ENCODE assay signal across 2 cellular contexts in the genomic region with DNA sequence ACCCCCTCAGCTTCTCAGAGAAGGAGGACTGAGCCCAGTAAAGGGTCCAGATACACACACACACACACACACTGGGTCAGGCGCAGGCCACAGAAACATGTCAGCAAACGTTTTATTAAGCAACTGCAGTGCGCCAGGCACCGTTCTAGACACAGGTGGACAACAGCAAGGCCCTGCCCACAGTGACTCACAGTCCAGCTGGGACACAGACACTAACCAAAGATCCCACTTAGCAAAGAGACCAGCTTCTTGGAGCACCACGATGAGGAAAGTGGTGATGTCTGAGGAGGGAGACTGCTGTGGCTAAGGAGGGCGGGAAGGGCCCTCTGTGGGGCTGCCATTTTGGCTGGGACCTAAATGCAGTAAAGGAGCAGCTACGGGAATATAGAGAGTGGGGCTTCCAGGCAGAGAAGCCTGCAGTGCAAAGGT.
A peak's percentile ranks its signal among the peaks of the same experiment; 100 is the strongest.
TF ChIP-seq lines count a peak whose summit lies in the region.

No MANE protein-coding gene starts in this region.

TF ChIP-seq in IMR-90, 13 proteins besides CTCF, POLR2A, EP300 and RAD21:
- no peak for TF ChIP-seq FOS (IDR thresholded peaks at IDR 0.05; ENCODE audit: low read depth, low read length)
- TF ChIP-seq MAZ (IDR thresholded peaks at IDR 0.05; ENCODE audit: borderline replicate concordance, low read depth, low read length): no peak
- no peak for TF ChIP-seq SMC3 (IDR thresholded peaks at IDR 0.05; ENCODE audit: low read depth, low read length)
- TF ChIP-seq RFX5 (IDR thresholded peaks at IDR 0.05; ENCODE audit: low read depth, low read length): no peak
- TF ChIP-seq CHD1 (IDR thresholded peaks at IDR 0.05; ENCODE audit: low read depth, low read length): no peak
- TF ChIP-seq BHLHE40 (IDR thresholded peaks at IDR 0.05; ENCODE audit: low read depth, low read length): no peak
- TF ChIP-seq, protein P1, sequence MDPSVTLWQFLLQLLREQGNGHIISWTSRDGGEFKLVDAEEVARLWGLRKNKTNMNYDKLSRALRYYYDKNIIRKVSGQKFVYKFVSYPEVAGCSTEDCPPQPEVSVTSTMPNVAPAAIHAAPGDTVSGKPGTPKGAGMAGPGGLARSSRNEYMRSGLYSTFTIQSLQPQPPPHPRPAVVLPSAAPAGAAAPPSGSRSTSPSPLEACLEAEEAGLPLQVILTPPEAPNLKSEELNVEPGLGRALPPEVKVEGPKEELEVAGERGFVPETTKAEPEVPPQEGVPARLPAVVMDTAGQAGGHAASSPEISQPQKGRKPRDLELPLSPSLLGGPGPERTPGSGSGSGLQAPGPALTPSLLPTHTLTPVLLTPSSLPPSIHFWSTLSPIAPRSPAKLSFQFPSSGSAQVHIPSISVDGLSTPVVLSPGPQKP (IDR thresholded peaks at IDR 0.05; ENCODE audit: borderline replicate concordance, low read depth, low read length): no peak
- no peak for TF ChIP-seq NFE2L2 (IDR thresholded peaks at IDR 0.05; ENCODE audit: low read depth, low read length)
- TF ChIP-seq RCOR1 (IDR thresholded peaks at IDR 0.05; ENCODE audit: insufficient replicate concordance, low read length): no peak
- no peak for TF ChIP-seq MAFK (IDR thresholded peaks at IDR 0.05; ENCODE audit: low read depth, low read length)
- TF ChIP-seq CEBPB (IDR thresholded peaks at IDR 0.05; ENCODE audit: low read depth, low read length): no peak
- TF ChIP-seq MXI1 (IDR thresholded peaks at IDR 0.05; ENCODE audit: borderline replicate concordance, low read depth, low read length): no peak
- TF ChIP-seq, protein P2, sequence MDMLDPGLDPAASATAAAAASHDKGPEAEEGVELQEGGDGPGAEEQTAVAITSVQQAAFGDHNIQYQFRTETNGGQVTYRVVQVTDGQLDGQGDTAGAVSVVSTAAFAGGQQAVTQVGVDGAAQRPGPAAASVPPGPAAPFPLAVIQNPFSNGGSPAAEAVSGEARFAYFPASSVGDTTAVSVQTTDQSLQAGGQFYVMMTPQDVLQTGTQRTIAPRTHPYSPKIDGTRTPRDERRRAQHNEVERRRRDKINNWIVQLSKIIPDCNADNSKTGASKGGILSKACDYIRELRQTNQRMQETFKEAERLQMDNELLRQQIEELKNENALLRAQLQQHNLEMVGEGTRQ (IDR thresholded peaks at IDR 0.05; ENCODE audit: low read depth, low read length): no peak

TF ChIP-seq in HepG2, 621 proteins besides CTCF, POLR2A, EP300 and RAD21:
- TF ChIP-seq, protein P3, sequence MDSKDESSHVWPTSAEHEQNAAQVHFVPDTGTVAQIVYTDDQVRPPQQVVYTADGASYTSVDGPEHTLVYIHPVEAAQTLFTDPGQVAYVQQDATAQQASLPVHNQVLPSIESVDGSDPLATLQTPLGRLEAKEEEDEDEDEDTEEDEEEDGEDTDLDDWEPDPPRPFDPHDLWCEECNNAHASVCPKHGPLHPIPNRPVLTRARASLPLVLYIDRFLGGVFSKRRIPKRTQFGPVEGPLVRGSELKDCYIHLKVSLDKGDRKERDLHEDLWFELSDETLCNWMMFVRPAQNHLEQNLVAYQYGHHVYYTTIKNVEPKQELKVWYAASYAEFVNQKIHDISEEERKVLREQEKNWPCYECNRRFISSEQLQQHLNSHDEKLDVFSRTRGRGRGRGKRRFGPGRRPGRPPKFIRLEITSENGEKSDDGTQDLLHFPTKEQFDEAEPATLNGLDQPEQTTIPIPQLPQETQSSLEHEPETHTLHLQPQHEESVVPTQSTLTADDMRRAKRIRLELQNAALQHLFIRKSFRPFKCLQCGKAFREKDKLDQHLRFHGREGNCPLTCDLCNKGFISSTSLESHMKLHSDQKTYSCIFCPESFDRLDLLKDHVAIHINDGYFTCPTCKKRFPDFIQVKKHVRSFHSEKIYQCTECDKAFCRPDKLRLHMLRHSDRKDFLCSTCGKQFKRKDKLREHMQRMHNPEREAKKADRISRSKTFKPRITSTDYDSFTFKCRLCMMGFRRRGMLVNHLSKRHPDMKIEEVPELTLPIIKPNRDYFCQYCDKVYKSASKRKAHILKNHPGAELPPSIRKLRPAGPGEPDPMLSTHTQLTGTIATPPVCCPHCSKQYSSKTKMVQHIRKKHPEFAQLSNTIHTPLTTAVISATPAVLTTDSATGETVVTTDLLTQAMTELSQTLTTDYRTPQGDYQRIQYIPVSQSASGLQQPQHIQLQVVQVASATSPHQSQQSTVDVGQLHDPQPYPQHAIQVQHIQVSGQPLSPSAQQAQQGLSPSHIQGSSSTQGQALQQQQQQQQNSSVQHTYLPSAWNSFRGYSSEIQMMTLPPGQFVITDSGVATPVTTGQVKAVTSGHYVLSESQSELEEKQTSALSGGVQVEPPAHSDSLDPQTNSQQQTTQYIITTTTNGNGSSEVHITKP (CRISPR knock-in tag; IDR thresholded peaks at IDR 0.05; ENCODE audit: low read depth): no peak
- TF ChIP-seq ZNF768 (CRISPR knock-in tag; IDR thresholded peaks at IDR 0.05) (peak; percentile 69), ARHGAP35 (CRISPR knock-in tag; IDR thresholded peaks at IDR 0.05; ENCODE audit: borderline replicate concordance) (no peak), NFIC (IDR thresholded peaks at IDR 0.05; ENCODE audit: low read length) (no peak), ZNF101 (CRISPR knock-in tag; IDR thresholded peaks at IDR 0.05; ENCODE audit: borderline replicate concordance, low read depth) (peak; percentile 52; the same call in 1 of the 2 replicates), KDM1A (CRISPR knock-in tag; IDR thresholded peaks at IDR 0.05) (peak; percentile 22; the same call in 1 of the 2 replicates), SMARCC2 (IDR thresholded peaks at IDR 0.05) (no peak), ZMYM3 (CRISPR knock-in tag; IDR thresholded peaks at IDR 0.05) (peak; percentile 47; the same call in 1 of the 2 replicates), BORCS8-MEF2B (CRISPR knock-in tag; IDR thresholded peaks at IDR 0.05) (no peak), KAT7 (CRISPR knock-in tag; IDR thresholded peaks at IDR 0.05; ENCODE audit: borderline replicate concordance) (no peak), ZNF564 (CRISPR knock-in tag; IDR thresholded peaks at IDR 0.05) (no peak), FOSL2 (CRISPR knock-in tag; IDR thresholded peaks at IDR 0.05) (peak; percentile 65), CENPX (CRISPR knock-in tag; IDR thresholded peaks at IDR 0.05) (no peak), SALL1 (CRISPR knock-in tag; IDR thresholded peaks at IDR 0.05) (0 out of 2 replicates have a peak, but pooled peaks have one; percentile 17), ZNF124 (CRISPR knock-in tag; IDR thresholded peaks at IDR 0.05) (no peak), ZNF530 (CRISPR knock-in tag; IDR thresholded peaks at IDR 0.05; ENCODE audit: low read depth) (no peak), NBN (conservative IDR thresholded peaks at IDR 0.05) (no peak)
- TF ChIP-seq, protein P4, sequence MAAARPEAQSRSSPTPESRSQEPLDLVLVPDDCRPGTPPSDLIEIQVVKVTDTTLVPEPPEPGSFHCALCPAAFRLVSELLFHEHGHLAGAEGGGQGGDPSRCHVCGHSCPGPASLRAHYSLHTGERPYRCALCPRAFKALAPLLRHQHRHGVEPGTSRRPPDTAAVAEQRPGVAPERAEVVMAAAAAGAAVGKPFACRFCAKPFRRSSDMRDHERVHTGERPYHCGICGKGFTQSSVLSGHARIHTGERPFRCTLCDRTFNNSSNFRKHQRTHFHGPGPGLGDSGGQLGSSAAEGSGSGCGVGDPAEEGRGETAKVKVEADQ (CRISPR knock-in tag; IDR thresholded peaks at IDR 0.05; ENCODE audit: borderline replicate concordance): no peak
- TF ChIP-seq, protein P5, sequence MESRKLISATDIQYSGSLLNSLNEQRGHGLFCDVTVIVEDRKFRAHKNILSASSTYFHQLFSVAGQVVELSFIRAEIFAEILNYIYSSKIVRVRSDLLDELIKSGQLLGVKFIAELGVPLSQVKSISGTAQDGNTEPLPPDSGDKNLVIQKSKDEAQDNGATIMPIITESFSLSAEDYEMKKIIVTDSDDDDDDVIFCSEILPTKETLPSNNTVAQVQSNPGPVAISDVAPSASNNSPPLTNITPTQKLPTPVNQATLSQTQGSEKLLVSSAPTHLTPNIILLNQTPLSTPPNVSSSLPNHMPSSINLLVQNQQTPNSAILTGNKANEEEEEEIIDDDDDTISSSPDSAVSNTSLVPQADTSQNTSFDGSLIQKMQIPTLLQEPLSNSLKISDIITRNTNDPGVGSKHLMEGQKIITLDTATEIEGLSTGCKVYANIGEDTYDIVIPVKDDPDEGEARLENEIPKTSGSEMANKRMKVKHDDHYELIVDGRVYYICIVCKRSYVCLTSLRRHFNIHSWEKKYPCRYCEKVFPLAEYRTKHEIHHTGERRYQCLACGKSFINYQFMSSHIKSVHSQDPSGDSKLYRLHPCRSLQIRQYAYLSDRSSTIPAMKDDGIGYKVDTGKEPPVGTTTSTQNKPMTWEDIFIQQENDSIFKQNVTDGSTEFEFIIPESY (CRISPR knock-in tag; IDR thresholded peaks at IDR 0.05): peak; percentile 85
- TF ChIP-seq, protein P6, sequence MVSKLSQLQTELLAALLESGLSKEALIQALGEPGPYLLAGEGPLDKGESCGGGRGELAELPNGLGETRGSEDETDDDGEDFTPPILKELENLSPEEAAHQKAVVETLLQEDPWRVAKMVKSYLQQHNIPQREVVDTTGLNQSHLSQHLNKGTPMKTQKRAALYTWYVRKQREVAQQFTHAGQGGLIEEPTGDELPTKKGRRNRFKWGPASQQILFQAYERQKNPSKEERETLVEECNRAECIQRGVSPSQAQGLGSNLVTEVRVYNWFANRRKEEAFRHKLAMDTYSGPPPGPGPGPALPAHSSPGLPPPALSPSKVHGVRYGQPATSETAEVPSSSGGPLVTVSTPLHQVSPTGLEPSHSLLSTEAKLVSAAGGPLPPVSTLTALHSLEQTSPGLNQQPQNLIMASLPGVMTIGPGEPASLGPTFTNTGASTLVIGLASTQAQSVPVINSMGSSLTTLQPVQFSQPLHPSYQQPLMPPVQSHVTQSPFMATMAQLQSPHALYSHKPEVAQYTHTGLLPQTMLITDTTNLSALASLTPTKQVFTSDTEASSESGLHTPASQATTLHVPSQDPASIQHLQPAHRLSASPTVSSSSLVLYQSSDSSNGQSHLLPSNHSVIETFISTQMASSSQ (IDR thresholded peaks at IDR 0.05; ENCODE audit: low read depth): no peak
- TF ChIP-seq, protein P6 (CRISPR knock-in tag; IDR thresholded peaks at IDR 0.05; ENCODE audit: borderline replicate concordance): no peak
- TF ChIP-seq, protein P7, sequence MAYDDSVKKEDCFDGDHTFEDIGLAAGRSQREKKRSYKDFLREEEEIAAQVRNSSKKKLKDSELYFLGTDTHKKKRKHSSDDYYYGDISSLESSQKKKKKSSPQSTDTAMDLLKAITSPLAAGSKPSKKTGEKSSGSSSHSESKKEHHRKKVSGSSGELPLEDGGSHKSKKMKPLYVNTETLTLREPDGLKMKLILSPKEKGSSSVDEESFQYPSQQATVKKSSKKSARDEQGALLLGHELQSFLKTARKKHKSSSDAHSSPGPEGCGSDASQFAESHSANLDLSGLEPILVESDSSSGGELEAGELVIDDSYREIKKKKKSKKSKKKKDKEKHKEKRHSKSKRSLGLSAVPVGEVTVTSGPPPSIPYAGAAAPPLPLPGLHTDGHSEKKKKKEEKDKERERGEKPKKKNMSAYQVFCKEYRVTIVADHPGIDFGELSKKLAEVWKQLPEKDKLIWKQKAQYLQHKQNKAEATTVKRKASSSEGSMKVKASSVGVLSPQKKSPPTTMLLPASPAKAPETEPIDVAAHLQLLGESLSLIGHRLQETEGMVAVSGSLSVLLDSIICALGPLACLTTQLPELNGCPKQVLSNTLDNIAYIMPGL (CRISPR knock-in tag; IDR thresholded peaks at IDR 0.05; ENCODE audit: borderline replicate concordance in 1 of 2, low read depth in 1 of 2): no peak
- TF ChIP-seq, protein P8, sequence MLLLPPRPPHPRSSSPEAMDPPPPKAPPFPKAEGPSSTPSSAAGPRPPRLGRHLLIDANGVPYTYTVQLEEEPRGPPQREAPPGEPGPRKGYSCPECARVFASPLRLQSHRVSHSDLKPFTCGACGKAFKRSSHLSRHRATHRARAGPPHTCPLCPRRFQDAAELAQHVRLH (CRISPR knock-in tag; IDR thresholded peaks at IDR 0.05; ENCODE audit: borderline replicate concordance, low read depth): no peak
- TF ChIP-seq, protein P9, sequence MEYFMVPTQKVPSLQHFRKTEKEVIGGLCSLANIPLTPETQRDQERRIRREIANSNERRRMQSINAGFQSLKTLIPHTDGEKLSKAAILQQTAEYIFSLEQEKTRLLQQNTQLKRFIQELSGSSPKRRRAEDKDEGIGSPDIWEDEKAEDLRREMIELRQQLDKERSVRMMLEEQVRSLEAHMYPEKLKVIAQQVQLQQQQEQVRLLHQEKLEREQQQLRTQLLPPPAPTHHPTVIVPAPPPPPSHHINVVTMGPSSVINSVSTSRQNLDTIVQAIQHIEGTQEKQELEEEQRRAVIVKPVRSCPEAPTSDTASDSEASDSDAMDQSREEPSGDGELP (IDR thresholded peaks at IDR 0.05; ENCODE audit: borderline replicate concordance, low read depth): peak; percentile 16; the same call in 1 of the 2 replicates
- TF ChIP-seq, protein P10, sequence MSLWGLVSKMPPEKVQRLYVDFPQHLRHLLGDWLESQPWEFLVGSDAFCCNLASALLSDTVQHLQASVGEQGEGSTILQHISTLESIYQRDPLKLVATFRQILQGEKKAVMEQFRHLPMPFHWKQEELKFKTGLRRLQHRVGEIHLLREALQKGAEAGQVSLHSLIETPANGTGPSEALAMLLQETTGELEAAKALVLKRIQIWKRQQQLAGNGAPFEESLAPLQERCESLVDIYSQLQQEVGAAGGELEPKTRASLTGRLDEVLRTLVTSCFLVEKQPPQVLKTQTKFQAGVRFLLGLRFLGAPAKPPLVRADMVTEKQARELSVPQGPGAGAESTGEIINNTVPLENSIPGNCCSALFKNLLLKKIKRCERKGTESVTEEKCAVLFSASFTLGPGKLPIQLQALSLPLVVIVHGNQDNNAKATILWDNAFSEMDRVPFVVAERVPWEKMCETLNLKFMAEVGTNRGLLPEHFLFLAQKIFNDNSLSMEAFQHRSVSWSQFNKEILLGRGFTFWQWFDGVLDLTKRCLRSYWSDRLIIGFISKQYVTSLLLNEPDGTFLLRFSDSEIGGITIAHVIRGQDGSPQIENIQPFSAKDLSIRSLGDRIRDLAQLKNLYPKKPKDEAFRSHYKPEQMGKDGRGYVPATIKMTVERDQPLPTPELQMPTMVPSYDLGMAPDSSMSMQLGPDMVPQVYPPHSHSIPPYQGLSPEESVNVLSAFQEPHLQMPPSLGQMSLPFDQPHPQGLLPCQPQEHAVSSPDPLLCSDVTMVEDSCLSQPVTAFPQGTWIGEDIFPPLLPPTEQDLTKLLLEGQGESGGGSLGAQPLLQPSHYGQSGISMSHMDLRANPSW (CRISPR knock-in tag; IDR thresholded peaks at IDR 0.05; ENCODE audit: borderline replicate concordance): no peak
